Comparison of ENCODE assay signal across 8 cellular contexts in genomic region chr16:67028555-67029248, GRCh38. TPM values are rescaled to one million over a fixed set of nuclear protein-coding genes. Genes with fewer than 3 reads are reported as not detected.
DNase-seq lines count a peak whose midpoint lies in the region; ATAC-seq, FAIRE-seq and TF ChIP-seq lines count a peak whose summit lies in the region.

TSS of gene CBFB (plus strand) at chr16:67029149. CDS start at chr16:67029408, 259 bp downstream.

- no peak for FAIRE-seq in astrocyte (lab: Jason Lieb, UNC)

- H3K9me3 Mint-ChIP-seq in astrocyte (ENCODE audit: unreplicated experiment) = no peaks in the 10 kb centered on the region

- no peaks in the 10 kb centered on the region for H3K27me3 Mint-ChIP-seq in astrocyte (ENCODE audit: low read depth, unreplicated experiment)

- H3K4me3 Mint-ChIP-seq in astrocyte (ENCODE audit: unreplicated experiment) = peak within 1 kb of the TSS; percentile 93

- H3K27ac ChIP-seq in astrocyte (ENCODE audit: low read depth, low read length) = peak within 1 kb of the TSS; percentile 89
- H3K27ac ChIP-seq in aorta (ENCODE audit: low read depth in 1 of 2, low read length in 2 of 2) = peak within 1 kb of the TSS; percentile 83 to 96

- H3K27ac Mint-ChIP-seq in astrocyte (ENCODE audit: unreplicated experiment) = peak within 1 kb of the TSS; percentile 87

- ATAC-seq in GM18498 (IDR thresholded peaks at IDR 0.05; ENCODE audit: unreplicated experiment) (peak; percentile 78), HG02884 (IDR thresholded peaks at IDR 0.05; ENCODE audit: unreplicated experiment) (peak; percentile 65), aorta (ENCODE audit: low FRiP score) (peak; percentile 95)

- 2% methylated on average over 34 to 73 of the region's 73 CpGs for WGBS in aorta, 2 donors

- no peaks in the 10 kb centered on the region for H3K36me3 Mint-ChIP-seq in astrocyte (ENCODE audit: low read depth, unreplicated experiment)

- peaks cover 37% of the 10 kb centered on the region for H4K20me1 ChIP-seq in astrocyte (ENCODE audit: insufficient read depth, low read length)

- no peak for TF ChIP-seq CTCF in astrocyte (IDR thresholded peaks at IDR 0.05; ENCODE audit: insufficient read depth, low read depth, low read length)

- H3K9me3 ChIP-seq in astrocyte (ENCODE audit: insufficient read depth, low read depth, low read length) (no peaks in the 10 kb centered on the region), aorta (ENCODE audit: control insufficient read depth, low read length) (no peaks in the 10 kb centered on the region)

- peak; percentile 77 to 83 for DNase-seq in NCI-H1930 (lab: John Stamatoyannopoulos, UW)
- peak; percentile 91 for DNase-seq in T-helper 22 cell (ENCODE audit: low read depth)
- peak; percentile 78 for DNase-seq in astrocyte (ENCODE audit: low read depth)
- peak; percentile 98 for DNase-seq in hepatic stellate cell (ENCODE audit: low spot score)
- peak; percentile 71 for DNase-seq in renal cortical epithelial cell (ENCODE audit: low read depth)
- peak; percentile 96 to 98 for DNase-seq in aorta

- H3K36me3 ChIP-seq in astrocyte (ENCODE audit: insufficient read depth, low read length) (peaks cover 10% of the 10 kb centered on the region), aorta (ENCODE audit: control insufficient read depth in 1 of 2, insufficient read depth in 2 of 2, low read length in 1 of 2) (no peaks in the 10 kb centered on the region)

- peaks cover 26% of the 10 kb centered on the region for H3K4me1 Mint-ChIP-seq in astrocyte (ENCODE audit: low read depth, unreplicated experiment)

- peak within 1 kb of the TSS; percentile 86 for H2AFZ ChIP-seq in astrocyte (ENCODE audit: low read depth, low read length)

- H3K79me2 ChIP-seq in astrocyte (ENCODE audit: insufficient read depth, low read length) = peaks cover 49% of the 10 kb centered on the region

- H3K4me1 ChIP-seq in astrocyte (ENCODE audit: insufficient read depth, low read length) = peaks cover 26% of the 10 kb centered on the region
- no peaks in the 10 kb centered on the region for H3K4me1 ChIP-seq in aorta (ENCODE audit: control insufficient read depth in 1 of 2, insufficient read depth in 2 of 2, low read length in 2 of 2)

- peak within 1 kb of the TSS; percentile 94 for H3K9ac ChIP-seq in astrocyte (ENCODE audit: low read length)

- H3K4me3 ChIP-seq in astrocyte (ENCODE audit: insufficient read depth, low read depth, low read length) = peak within 1 kb of the TSS; percentile 95
- peak within 1 kb of the TSS; percentile 86 to 93 for H3K4me3 ChIP-seq in aorta (ENCODE audit: low read length in 2 of 2)

- intact Hi-C loops in aorta (cut with DNase I) = no loop called here

- H3K4me2 ChIP-seq in astrocyte (ENCODE audit: low read length) = peak within 1 kb of the TSS; percentile 95

- H3K27me3 ChIP-seq in astrocyte (ENCODE audit: insufficient read depth, low read length) = no peaks in the 10 kb centered on the region
- no peaks in the 10 kb centered on the region for H3K27me3 ChIP-seq in aorta (ENCODE audit: control insufficient read depth in 1 of 2, insufficient read depth in 2 of 2, low read length in 1 of 2)

RNA-seq across cellular contexts. Expression of gene CBFB, which starts in this region (rescaled TPM):
- 94.8 and 104 TPM in 2 replicates for total RNA-seq in astrocyte
- 113 and 132 TPM in 2 replicates for total RNA-seq in renal cortical epithelial cell
- total RNA-seq in aorta = 10 to 100 TPM; 37.4 to 67.3 TPM
- 10 to 100 TPM; 12.0 to 19.9 TPM for polyA plus RNA-seq in aorta

Comparison
In these comparisons a context has a peak if more than half of its experiments do, and no peak if none do; other contexts are left out.
1. Peak in every context shown above with its lines: DNase-seq, ATAC-seq, H3K4me3 ChIP-seq and H3K27ac ChIP-seq.